8 cellular contexts compared by ENCODE assay signal in genomic region chr4:40731792-40732245, GRCh38. TPM values are rescaled to one million over a fixed set of nuclear protein-coding genes. Genes with fewer than 3 reads are reported as not detected.
DNase-seq lines count a peak whose midpoint lies in the region; ATAC-seq and TF ChIP-seq lines count a peak whose summit lies in the region.

No MANE protein-coding gene starts in this region.

- no peak overlapping the region for H3K27ac Mint-ChIP-seq in activated T-cell treated with anti-CD3 and anti-CD28 coated beads, Interleukin-2, amount 50 U/mL, for 72 hours
- H3K27ac Mint-ChIP-seq in brain (peak overlapping the region in 4 of 5 experiments; percentile 5 to 87 (median 47)), progenitor cell of endocrine pancreas (peak overlapping the region; percentile 7)

- H3K4me3 Mint-ChIP-seq in activated T-cell treated with anti-CD3 and anti-CD28 coated beads, Interleukin-2, amount 50 U/mL, for 72 hours = peak overlapping the region in 1 of 2 donors; percentile 0
- H3K4me3 Mint-ChIP-seq in brain = no peak overlapping the region
- H3K4me3 Mint-ChIP-seq in progenitor cell of endocrine pancreas (ENCODE audit: low read depth) = no peak overlapping the region

- no peak for DNase-seq in activated T-cell treated with anti-CD3 and anti-CD28 coated beads, Interleukin-2, amount 50 U/mL, for 72 hours
- DNase-seq in activated T-cell treated with anti-CD3 and anti-CD28 coated beads for 4 hours (no peak), NCI-H2107 treated with DMSO at 0.1 percent for 48 hours (lab: John Stamatoyannopoulos, UW; ENCODE audit: unreplicated experiment) (peak; percentile 42), progenitor cell of endocrine pancreas (ENCODE audit: low spot score, unreplicated experiment) (no peak), ecto neural progenitor cell (ENCODE audit: low spot score) (no peak), T-helper 9 cell (no peak)
- DNase-seq in stimulated activated CD4-positive, alpha-beta T cell treated with anti-CD3 and anti-CD28 coated beads, Interleukin-4, amount 100 ng/mL, for 4 hours = no peak

- peaks cover 30% of the 10 kb centered on the region for H3K4me1 Mint-ChIP-seq in activated T-cell treated with anti-CD3 and anti-CD28 coated beads, Interleukin-2, amount 50 U/mL, for 72 hours (ENCODE audit: low read depth)
- peaks cover 22% of the 10 kb centered on the region for H3K4me1 Mint-ChIP-seq in brain
- H3K4me1 Mint-ChIP-seq in progenitor cell of endocrine pancreas (ENCODE audit: low read depth) = peaks cover 12% of the 10 kb centered on the region

- peak; percentile 44 to 58 for ATAC-seq in activated T-cell treated with anti-CD3 and anti-CD28 coated beads, Interleukin-2, amount 50 U/mL, for 72 hours (replicated peaks in 1 of 2)

- peaks cover 10% of the 10 kb centered on the region for H3K27me3 Mint-ChIP-seq in activated T-cell treated with anti-CD3 and anti-CD28 coated beads, Interleukin-2, amount 50 U/mL, for 72 hours (ENCODE audit: low read depth)
- H3K27me3 Mint-ChIP-seq in brain = peaks cover 3% of the 10 kb centered on the region
- H3K27me3 Mint-ChIP-seq in progenitor cell of endocrine pancreas = no peaks in the 10 kb centered on the region

- H3K9me3 Mint-ChIP-seq in activated T-cell treated with anti-CD3 and anti-CD28 coated beads, Interleukin-2, amount 50 U/mL, for 72 hours = no peaks in the 10 kb centered on the region
- H3K9me3 Mint-ChIP-seq in brain (no peaks in the 10 kb centered on the region), progenitor cell of endocrine pancreas (ENCODE audit: low read depth) (no peaks in the 10 kb centered on the region)

- no peak for TF ChIP-seq CTCF in brain (conservative IDR thresholded peaks at IDR 0.05)
- TF ChIP-seq CTCF in progenitor cell of endocrine pancreas (IDR thresholded peaks at IDR 0.05; ENCODE audit: unreplicated experiment) = no peak

- no peaks in the 10 kb centered on the region for H3K36me3 Mint-ChIP-seq in activated T-cell treated with anti-CD3 and anti-CD28 coated beads, Interleukin-2, amount 50 U/mL, for 72 hours (ENCODE audit: insufficient read depth in 2 of 2)
- no peaks in the 10 kb centered on the region for H3K36me3 Mint-ChIP-seq in brain
- H3K36me3 Mint-ChIP-seq in progenitor cell of endocrine pancreas (ENCODE audit: insufficient read depth) = no peaks in the 10 kb centered on the region

RNA-seq across cellular contexts. Expression of gene NSUN7, which starts 17.9 kb away (rescaled TPM):
- 1 to 10 TPM; 4.5 to 6.7 TPM for total RNA-seq in activated T-cell treated with anti-CD3 and anti-CD28 coated beads, Interleukin-2, amount 50 U/mL, for 72 hours
- 6.9 TPM for polyA plus RNA-seq in brain (ENCODE audit: insufficient read depth, low read depth, low replicate concordance)
- 17.5 and 20.1 TPM in 2 replicates for total RNA-seq in progenitor cell of endocrine pancreas
